Comparison of ENCODE assay signal across 8 cellular contexts in genomic region chr4:26985836-26986235, GRCh38.
DNase-seq lines count a peak whose midpoint lies in the region; ATAC-seq, FAIRE-seq and TF ChIP-seq lines count a peak whose summit lies in the region.

No MANE protein-coding gene starts in this region.

- in situ Hi-C loops in GM13977 (cut with MboI; ENCODE audit: low pct_unique_long_range_greater_than_20kb, low sequenced_read_pairs, unreplicated experiment): no loop called here

- no peak overlapping the region for H2BK12ac ChIP-seq in neuronal stem cell (ENCODE audit: low read length)

- intact Hi-C loops in ascending aorta (cut with DNase I): no loop called here
- intact Hi-C loops in sigmoid colon (cut with DNase I): no loop called here

- no peak overlapping the region for H3K14ac ChIP-seq in neuronal stem cell (ENCODE audit: low read length)

- ATAC-seq in GM21447 (IDR thresholded peaks at IDR 0.05; ENCODE audit: unreplicated experiment) (peak; percentile 96), HG03571 (IDR thresholded peaks at IDR 0.05; ENCODE audit: unreplicated experiment) (peak; percentile 73)
- ATAC-seq in activated naive CD8-positive, alpha-beta T cell treated with anti-CD3 and anti-CD28 coated beads, Interleukin-2, amount 10 ng/mL, durations not matched to agents 7 days and 5 days (ENCODE audit: low read depth): peak; percentile 94

- peaks cover 19% of the 10 kb centered on the region for H3K36me3 Mint-ChIP-seq in activated naive CD8-positive, alpha-beta T cell treated with anti-CD3 and anti-CD28 coated beads, Interleukin-2, amount 10 ng/mL, durations not matched to agents 7 days and 5 days

- no peak overlapping the region for H3K4ac ChIP-seq in neuronal stem cell (ENCODE audit: low read length)

- peaks cover 25% of the 10 kb centered on the region for H3K4me1 Mint-ChIP-seq in activated naive CD8-positive, alpha-beta T cell treated with anti-CD3 and anti-CD28 coated beads, Interleukin-2, amount 10 ng/mL, durations not matched to agents 7 days and 5 days

- no peak overlapping the region for H2AFZ ChIP-seq in neuronal stem cell (ENCODE audit: low read length)

- no peak overlapping the region for H3K23ac ChIP-seq in neuronal stem cell (ENCODE audit: low read depth, low read length, poor library complexity)

- H2AK5ac ChIP-seq in neuronal stem cell (ENCODE audit: low read depth, low read length): no peak overlapping the region

- H4K91ac ChIP-seq in neuronal stem cell (ENCODE audit: low read depth, low read length, poor library complexity): no peak overlapping the region

- no peak for FAIRE-seq in frontal cortex (lab: Jason Lieb, UNC)

- peak overlapping the region; percentile 12 for H3K4me3 Mint-ChIP-seq in activated naive CD8-positive, alpha-beta T cell treated with anti-CD3 and anti-CD28 coated beads, Interleukin-2, amount 10 ng/mL, durations not matched to agents 7 days and 5 days

- no peak for TF ChIP-seq POLR2A in sigmoid colon (IDR thresholded peaks at IDR 0.05)

- H3K79me1 ChIP-seq in neuronal stem cell (ENCODE audit: low read depth, low read length): no peaks in the 10 kb centered on the region

- DNase-seq in GM13977 (ENCODE audit: low spot score) (peak; percentile 23), frontal cortex (ENCODE audit: low spot score in 2 of 2) (no peak), ascending aorta (ENCODE audit: low spot score in 2 of 2) (no peak), sigmoid colon (no peak), neuronal stem cell (ENCODE audit: low spot score) (no peak)
- no peak for DNase-seq in activated naive CD8-positive, alpha-beta T cell treated with anti-CD3 and anti-CD28 coated beads, Interleukin-2, amount 10 ng/mL, durations not matched to agents 7 days and 5 days

- H2BK120ac ChIP-seq in neuronal stem cell (ENCODE audit: low read depth, low read length): no peak overlapping the region

- H2BK5ac ChIP-seq in neuronal stem cell (ENCODE audit: low read length): no peak overlapping the region

- no peaks in the 10 kb centered on the region for H3K36me3 ChIP-seq in ascending aorta
- H3K36me3 ChIP-seq in sigmoid colon: no peaks in the 10 kb centered on the region
- no peaks in the 10 kb centered on the region for H3K36me3 ChIP-seq in neuronal stem cell (replicated peaks in 1 of 2; ENCODE audit: control insufficient read depth in 2 of 2, insufficient read depth in 2 of 2, low read length in 2 of 2)

- H3K9me3 ChIP-seq in ascending aorta (no peaks in the 10 kb centered on the region), sigmoid colon (no peaks in the 10 kb centered on the region), neuronal stem cell (replicated peaks in 1 of 2; ENCODE audit: control insufficient read depth in 2 of 2, insufficient read depth in 1 of 2, low read depth in 1 of 2, low read length in 2 of 2) (peaks cover 0 to 3% of the 10 kb centered on the region in 2 donors)

- TF ChIP-seq EP300 in sigmoid colon (IDR thresholded peaks at IDR 0.05): no peak

- H3K27ac ChIP-seq in ascending aorta: no peak overlapping the region
- H3K27ac ChIP-seq in sigmoid colon: no peak overlapping the region
- no peak overlapping the region for H3K27ac ChIP-seq in neuronal stem cell (replicated peaks; ENCODE audit: low read length)

- H3K9me3 Mint-ChIP-seq in activated naive CD8-positive, alpha-beta T cell treated with anti-CD3 and anti-CD28 coated beads, Interleukin-2, amount 10 ng/mL, durations not matched to agents 7 days and 5 days: peaks cover 6% of the 10 kb centered on the region

- H3K4me2 ChIP-seq in neuronal stem cell (ENCODE audit: insufficient read depth, low read length, poor library complexity, severe bottlenecking): no peak overlapping the region

- no peaks in the 10 kb centered on the region for H3K27me3 Mint-ChIP-seq in activated naive CD8-positive, alpha-beta T cell treated with anti-CD3 and anti-CD28 coated beads, Interleukin-2, amount 10 ng/mL, durations not matched to agents 7 days and 5 days

- H3K27me3 ChIP-seq in ascending aorta: no peaks in the 10 kb centered on the region
- H3K27me3 ChIP-seq in sigmoid colon: no peaks in the 10 kb centered on the region
- H3K27me3 ChIP-seq in neuronal stem cell (ENCODE audit: control insufficient read depth in 3 of 3, insufficient read depth in 3 of 3, low read depth in 1 of 3, low read length in 3 of 3): no peaks in the 10 kb centered on the region

- WGBS in sigmoid colon, 2 donors: 29 to 43% methylated on average over 3 of the region's 3 CpGs
- WGBS in neuronal stem cell (ENCODE audit: extremely low coverage in 2 of 2, insufficient read length in 2 of 2, insufficient replicate concordance in 1 of 2), 2 donors: no CpG with 5 or more reads among the region's 3 CpGs

- H3K27ac Mint-ChIP-seq in activated naive CD8-positive, alpha-beta T cell treated with anti-CD3 and anti-CD28 coated beads, Interleukin-2, amount 10 ng/mL, durations not matched to agents 7 days and 5 days: peak overlapping the region; percentile 12

- H4K8ac ChIP-seq in neuronal stem cell (ENCODE audit: low read depth, low read length): no peak overlapping the region

- H3K4me1 ChIP-seq in ascending aorta (no peaks in the 10 kb centered on the region), sigmoid colon (peaks cover 0 to 5% (median 2%) of the 10 kb centered on the region in 4 donors), neuronal stem cell (ENCODE audit: control insufficient read depth in 2 of 2, insufficient read depth in 1 of 2, low read depth in 1 of 2, low read length in 2 of 2) (peaks cover 4% of the 10 kb centered on the region in 2 donors)

- no peak for TF ChIP-seq CTCF in GM13977 (IDR thresholded peaks at IDR 0.05; ENCODE audit: extremely low read depth, insufficient read depth, missing control alignments)
- TF ChIP-seq CTCF in ascending aorta (IDR thresholded peaks at IDR 0.05): no peak
- no peak for TF ChIP-seq CTCF in sigmoid colon (IDR thresholded peaks at IDR 0.05)

- H3K18ac ChIP-seq in neuronal stem cell (ENCODE audit: low read length): no peak overlapping the region

- H2BK15ac ChIP-seq in neuronal stem cell (ENCODE audit: low read length): no peak overlapping the region

- POLR2A ChIA-PET in activated naive CD8-positive, alpha-beta T cell treated with anti-CD3 and anti-CD28 coated beads, Interleukin-2, amount 10 ng/mL, durations not matched to agents 7 days and 5 days (lab: Charles Lee): interaction anchor here (0.7 kb wide), 1 partner anchor 100 kb away, joined by 3 read pairs; no protein-coding TSS in a partner anchor

- H3K9ac ChIP-seq in neuronal stem cell (ENCODE audit: low read depth, low read length, poor library complexity): no peak overlapping the region

- H3K4me3 ChIP-seq in ascending aorta (no peak overlapping the region), sigmoid colon (no peak overlapping the region), neuronal stem cell (ENCODE audit: low read length in 2 of 2) (no peak overlapping the region)
